Comparison of ENCODE assay signal across 8 cellular contexts in the genomic region with DNA sequence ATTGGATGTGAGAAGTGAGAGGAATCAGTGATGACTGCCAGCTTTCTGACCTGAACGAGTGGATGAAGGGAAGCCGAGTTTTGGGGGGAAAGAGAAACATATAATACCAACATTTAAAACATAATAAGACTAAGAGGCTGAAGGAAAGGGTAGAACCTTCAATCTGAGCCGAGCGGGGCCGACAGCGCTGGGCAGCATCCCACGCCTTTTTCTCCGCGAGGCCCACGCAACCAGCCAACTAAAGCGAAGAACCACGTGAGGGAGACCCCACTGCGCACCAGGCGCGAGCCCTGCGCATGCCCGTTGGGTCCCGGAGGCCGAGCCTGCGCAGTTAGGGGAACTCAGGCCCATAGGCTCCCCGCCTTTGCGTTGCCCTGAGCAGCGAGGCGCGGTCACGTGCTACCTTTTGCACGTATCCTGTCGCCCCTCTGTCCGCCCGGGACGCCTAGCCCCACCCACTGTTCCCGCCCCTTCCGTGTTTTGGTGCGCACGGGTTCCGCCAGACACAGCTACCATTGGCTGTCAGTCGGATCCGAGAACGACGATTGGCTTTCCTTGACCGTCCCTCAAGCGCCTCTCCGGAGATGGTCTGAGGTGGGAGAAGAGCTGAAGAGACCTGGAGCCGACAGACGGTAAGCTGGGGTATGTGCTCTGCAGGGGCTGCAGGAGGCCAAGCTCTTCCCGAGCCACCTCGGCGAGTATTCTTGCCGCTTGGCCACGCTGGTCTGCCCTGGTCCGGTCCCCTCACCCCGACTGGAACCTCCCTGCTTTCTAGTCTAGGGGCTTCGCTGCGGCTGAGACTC. TPM values are rescaled to one million over a fixed set of nuclear protein-coding genes. Genes with fewer than 3 reads are reported as not detected.
DNase-seq lines count a peak whose midpoint lies in the region; ATAC-seq, FAIRE-seq and TF ChIP-seq lines count a peak whose summit lies in the region.

A gene with protein sequence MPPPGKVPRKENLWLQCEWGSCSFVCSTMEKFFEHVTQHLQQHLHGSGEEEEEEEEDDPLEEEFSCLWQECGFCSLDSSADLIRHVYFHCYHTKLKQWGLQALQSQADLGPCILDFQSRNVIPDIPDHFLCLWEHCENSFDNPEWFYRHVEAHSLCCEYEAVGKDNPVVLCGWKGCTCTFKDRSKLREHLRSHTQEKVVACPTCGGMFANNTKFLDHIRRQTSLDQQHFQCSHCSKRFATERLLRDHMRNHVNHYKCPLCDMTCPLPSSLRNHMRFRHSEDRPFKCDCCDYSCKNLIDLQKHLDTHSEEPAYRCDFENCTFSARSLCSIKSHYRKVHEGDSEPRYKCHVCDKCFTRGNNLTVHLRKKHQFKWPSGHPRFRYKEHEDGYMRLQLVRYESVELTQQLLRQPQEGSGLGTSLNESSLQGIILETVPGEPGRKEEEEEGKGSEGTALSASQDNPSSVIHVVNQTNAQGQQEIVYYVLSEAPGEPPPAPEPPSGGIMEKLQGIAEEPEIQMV (plus strand): TSS at position 573 of the 803 bp plus-strand sequence. CDS start 5,365 bp downstream, outside the sequence.

- peak; percentile 100 for FAIRE-seq in GM12892 (lab: Jason Lieb, UNC)

- peaks cover 5% of the 10 kb centered on the region for H3K79me2 ChIP-seq in trophoblast cell (ENCODE audit: control insufficient read depth, insufficient read depth, low read length, poor library complexity)

- peak within 1 kb of the TSS; percentile 80 for H3K4me2 ChIP-seq in trophoblast cell (ENCODE audit: low read length)

- H2AFZ ChIP-seq in trophoblast cell (ENCODE audit: insufficient read depth, low read length, poor library complexity), result peak within 1 kb of the TSS; percentile 74

- TF ChIP-seq CTCF in adrenal gland (IDR thresholded peaks at IDR 0.05), result no peak
- no peak for TF ChIP-seq CTCF in transverse colon (IDR thresholded peaks at IDR 0.05)

- H3K9me3 ChIP-seq in adrenal gland (replicated peaks in 1 of 3) (no peaks in the 10 kb centered on the region), trophoblast cell (ENCODE audit: insufficient read depth, low read depth, low read length) (no peaks in the 10 kb centered on the region), transverse colon (no peaks in the 10 kb centered on the region)

- TF ChIP-seq EP300 in transverse colon (IDR thresholded peaks at IDR 0.05; ENCODE audit: low read depth), result no peak

- H3K36me3 ChIP-seq in adrenal gland (replicated peaks in 1 of 2), result peaks cover 0 to 10% of the 10 kb centered on the region in 2 donors
- H3K36me3 ChIP-seq in trophoblast cell (ENCODE audit: control insufficient read depth in 1 of 2, insufficient read depth in 2 of 2, low read length in 2 of 2), result peaks cover 5 to 7% of the 10 kb centered on the region in 2 experiments
- H3K36me3 ChIP-seq in transverse colon, result peaks cover 0 to 5% (median under 1%) of the 10 kb centered on the region in 4 donors

- H4K8ac ChIP-seq in trophoblast cell (ENCODE audit: low read depth, low read length), result peak within 1 kb of the TSS; percentile 75

- H3K4ac ChIP-seq in trophoblast cell (ENCODE audit: low read depth, low read length), result peak within 1 kb of the TSS; percentile 43

- H3K27me3 ChIP-seq in adrenal gland, result no peaks in the 10 kb centered on the region
- H3K27me3 ChIP-seq in trophoblast cell (ENCODE audit: insufficient read depth, low read length), result no peaks in the 10 kb centered on the region
- no peaks in the 10 kb centered on the region for H3K27me3 ChIP-seq in transverse colon

- H3K4me1 ChIP-seq in adrenal gland (replicated peaks in 1 of 2), result peaks cover 5 to 23% of the 10 kb centered on the region in 2 donors
- peaks cover 0 to 9% of the 10 kb centered on the region in 2 experiments for H3K4me1 ChIP-seq in trophoblast cell (ENCODE audit: control insufficient read depth in 1 of 2, insufficient read depth in 2 of 2, low read length in 2 of 2)
- peaks cover 8 to 46% (median 23%) of the 10 kb centered on the region in 4 donors for H3K4me1 ChIP-seq in transverse colon

- H3K79me1 ChIP-seq in trophoblast cell (ENCODE audit: low read length), result peaks cover 7% of the 10 kb centered on the region

- DNase-seq in GM12892 (ENCODE audit: insufficient read length) (peak; percentile 99), NCI-H146 (lab: John Stamatoyannopoulos, UW) (peak; percentile 100), T-helper 1 cell (peak; percentile 99 to 100 (median 100)), adrenal gland (peak; percentile 99 to 100 (median 100)), cardiac septum (ENCODE audit: low spot score) (peak; percentile 100), trophoblast cell (peak; percentile 98 to 99), transverse colon (peak; percentile 100)

- H3K14ac ChIP-seq in trophoblast cell (ENCODE audit: low read length), result peak within 1 kb of the TSS; percentile 25

- H3K4me3 ChIP-seq in adrenal gland (peak within 1 kb of the TSS; percentile 25 to 91 (median 56)), trophoblast cell (ENCODE audit: low read depth, low read length) (peak within 1 kb of the TSS; percentile 94), transverse colon (peak within 1 kb of the TSS; percentile 67 to 96 (median 89))

- intact Hi-C loops in adrenal gland (cut with DNase I), result no loop called here
- intact Hi-C loops in cardiac septum (cut with DNase I), result loop anchor here (2.0 kb wide), 1 partner anchor 18 kb away; no protein-coding TSS in a partner anchor
- intact Hi-C loops in transverse colon (cut with DNase I; ENCODE audit: low total_unique reads), result no loop called here

- H3K27ac ChIP-seq in adrenal gland (peak within 1 kb of the TSS in 3 of 5 donors; percentile 42 to 84 (median 80)), trophoblast cell (ENCODE audit: low read depth, low read length) (peak within 1 kb of the TSS; percentile 30), transverse colon (peak within 1 kb of the TSS; percentile 88 to 92 (median 91))

- peak within 1 kb of the TSS; percentile 56 for H4K12ac ChIP-seq in trophoblast cell (ENCODE audit: low read depth, low read length)

- no peak within 1 kb of the TSS for H2BK120ac ChIP-seq in trophoblast cell (ENCODE audit: insufficient read depth, low read length, poor library complexity)

- no peak within 1 kb of the TSS for H3K23ac ChIP-seq in trophoblast cell (ENCODE audit: low read length)

- ATAC-seq in HG02852 (IDR thresholded peaks at IDR 0.05; ENCODE audit: unreplicated experiment), result peak; percentile 94

- WGBS in adrenal gland, 4 donors, result 0 to 1% (median 1%) methylated on average over 7 to 54 of the region's 54 CpGs
- WGBS in trophoblast cell (ENCODE audit: extremely low coverage, insufficient coverage, insufficient read length), result no CpG with 5 or more reads among the region's 54 CpGs
- 0 to 1% methylated on average over 3 to 50 of the region's 54 CpGs for WGBS in transverse colon (ENCODE audit: low coverage in 1 of 2), 2 donors

- in situ Hi-C loops in transverse colon (cut with MboI; ENCODE audit: low pct_ligation_motif_present in 1 of 4, low pct_unique_long_range_greater_than_20kb in 1 of 4, low sequenced_read_pairs in 3 of 4), result no loop called here

- H2BK12ac ChIP-seq in trophoblast cell (ENCODE audit: low read length), result no peak within 1 kb of the TSS

- no peak within 1 kb of the TSS for H2BK5ac ChIP-seq in trophoblast cell (ENCODE audit: low read depth, low read length, poor library complexity)

- H3K9ac ChIP-seq in trophoblast cell (ENCODE audit: low read length), result peak within 1 kb of the TSS; percentile 90

- H2AK5ac ChIP-seq in trophoblast cell (ENCODE audit: low read length), result no peak within 1 kb of the TSS

- H4K91ac ChIP-seq in trophoblast cell (ENCODE audit: low read depth, low read length), result peak within 1 kb of the TSS; percentile 40

- peak within 1 kb of the TSS; percentile 32 for H3K18ac ChIP-seq in trophoblast cell (ENCODE audit: low read length)

- TF ChIP-seq POLR2A in GM12892 (IDR thresholded peaks at IDR 0.05; ENCODE audit: low read depth, low read length) (peak; percentile 87), adrenal gland (IDR thresholded peaks at IDR 0.05) (peak; percentile 36 to 69), transverse colon (IDR thresholded peaks at IDR 0.05) (peak; percentile 72)

RNA-seq across cellular contexts. Expression of the gene that starts here (rescaled TPM):
- polyA plus RNA-seq in GM12892 (2012; ENCODE audit: missing spikeins), result 19.3 TPM
- 10 to 100 TPM in 7 of 8 donors, 1 to 10 TPM in 1; 7.4 to 39.1 (median 22.2) TPM for total RNA-seq in adrenal gland
- 10 to 100 TPM; 15.3 to 33.6 (median 24.0) TPM for polyA plus RNA-seq in adrenal gland
- total RNA-seq in cardiac septum, result 14.5 TPM
- polyA plus RNA-seq in trophoblast cell (2013), result 17.7 and 20.7 TPM in 2 replicates
- 10 to 100 TPM; 20.7 to 63.6 (median 48.2) TPM for total RNA-seq in transverse colon

Comparison
In these comparisons a context has a peak if more than half of its experiments do, and no peak if none do; other contexts are left out.
1. Peak in every context shown above with its lines: DNase-seq, ATAC-seq, H3K4me3 ChIP-seq and H3K27ac ChIP-seq.
2. H3K27ac ChIP-seq: peak in every context shown above with its lines; median percentile 91 in transverse colon; 80 in adrenal gland; 30 in trophoblast cell.